ENCODE assay signal across 25 cellular contexts in the genomic region with DNA sequence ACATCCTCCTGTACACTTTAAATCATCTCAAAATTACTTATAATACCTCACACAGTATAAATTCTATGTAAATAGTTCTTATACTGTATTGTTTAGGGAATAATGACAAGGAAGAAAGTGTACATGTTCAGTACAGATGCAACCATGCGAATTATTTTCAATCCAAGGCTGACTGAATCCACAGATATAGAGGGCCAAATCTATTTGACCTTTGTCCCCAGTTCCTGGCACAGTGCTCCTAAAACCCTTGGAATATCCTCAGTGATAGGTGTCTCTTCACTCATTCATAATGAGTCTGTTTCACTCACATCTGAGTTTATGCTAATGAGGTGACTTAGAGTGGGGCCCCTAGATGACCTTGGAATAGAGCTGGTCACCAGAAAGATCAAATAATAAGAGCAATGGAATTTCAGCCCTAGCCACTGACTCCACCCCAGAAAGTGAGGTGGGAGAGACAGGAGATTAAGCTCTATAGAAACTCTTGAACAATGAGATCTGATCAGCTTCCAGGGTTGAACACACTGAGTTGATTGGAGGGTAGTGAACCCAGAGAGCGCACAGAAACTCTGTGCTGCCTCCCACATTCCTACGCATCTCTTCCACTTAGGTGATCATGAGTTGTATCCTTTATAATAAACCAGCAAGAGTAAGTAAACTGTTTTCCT.
A peak's percentile ranks its signal among the peaks of the same experiment; 100 is the strongest.
DNase-seq lines count a peak whose midpoint lies in the region.
"Had no signal": no experiment of that assay in that cellular context is flagged by ENCODE, and none has a peak within 500 bp of the region (broad histone marks: within the 10 kb centered on the region; RNA-seq: fewer than 3 reads in every experiment).

No MANE protein-coding gene starts in this region.

- no peaks in the 10 kb centered on the region for H3K36me3 ChIP-seq in iPS-18a (ENCODE audit: control insufficient read depth, low read depth, low read length)
- H3K36me3 ChIP-seq: ovary, right atrium auricular region, thoracic aorta had no signal

- peaks cover 11% of the 10 kb centered on the region for H3K4me1 ChIP-seq in iPS-18a (ENCODE audit: control insufficient read depth, low read depth, low read length)

- no peak overlapping the region for H3K9ac ChIP-seq in iPS-18a (ENCODE audit: low read length)

- H3K27ac ChIP-seq in iPS-18a (ENCODE audit: low read length) = peak overlapping the region; percentile 16
- H3K27ac ChIP-seq: hepatocyte, ovary, right atrium auricular region, SJCRH30, thoracic aorta, WERI-Rb-1 had no signal

- no peaks in the 10 kb centered on the region for H3K9me3 ChIP-seq in iPS-18a (ENCODE audit: control insufficient read depth, low read depth, low read length)
- H3K9me3 ChIP-seq: BE2C, ovary, right atrium auricular region, SJCRH30, thoracic aorta had no signal

- no peaks in the 10 kb centered on the region for H3K27me3 ChIP-seq in iPS-18a (ENCODE audit: control insufficient read depth, insufficient read depth, low read length)
- H3K27me3 ChIP-seq: BE2C, hepatocyte, ovary, right atrium auricular region, SJCRH30 had no signal

- H3K4me3 ChIP-seq in iPS-18a (ENCODE audit: low read length) = no peak overlapping the region
- H3K4me3 ChIP-seq: hepatocyte, ovary, right atrium auricular region, SJCRH30, thoracic aorta had no signal

- DNase-seq in ELR (ENCODE audit: low read depth) (peak; percentile 10), M059J (ENCODE audit: low read depth) (peak; percentile 38), retina (peak; percentile 14), KBM-7 (no peak)
- no peak for DNase-seq in effector CD4-positive, alpha-beta T cell
- no peak for DNase-seq in stimulated activated CD4-positive, alpha-beta T cell treated with anti-CD3 and anti-CD28 coated beads, Interleukin-4, amount 100 ng/mL, for 24 hours
- DNase-seq: activated CD4-positive, alpha-beta T cell treated with anti-CD3 and anti-CD28 coated beads for 48 hours; BE2C; CD8-positive, alpha-beta memory T cell; KG1; left colon; MM.1S; NCI-H1436; NCI-H2081 treated with DMSO at 0.1 percent for 48 hours; NCI-H774; nephron progenitor cell; ovary; SJCRH30; stimulated activated CD4-positive, alpha-beta T cell treated with anti-CD3 and anti-CD28 coated beads, Interleukin-1b, Interleukin-23, amount 100 ng/mL, for 48 hours; SW 1271; WERI-Rb-1 had no signal

- in situ Hi-C loops in KBM-7 (cut with MboI; ENCODE audit: low pct_unique_long_range_greater_than_20kb, low sequenced_read_pairs) = no loop called here

Comparison
In these comparisons a context has a peak if more than half of its experiments do, and no peak if none do; other contexts are left out.
1. DNase-seq: peak in ELR (single experiment), M059J (single experiment) and retina (single experiment); none in effector CD4-positive, alpha-beta T cell (single experiment), KBM-7 (single experiment) and stimulated activated CD4-positive, alpha-beta T cell treated with anti-CD3 and anti-CD28 coated beads, Interleukin-4, amount 100 ng/mL, for 24 hours (single experiment).